In genomic region chr21:35730325-35730724, GRCh38 we compare ENCODE assay signal across 23 cellular contexts.
DNase-seq lines count a peak whose midpoint lies in the region; ATAC-seq and TF ChIP-seq lines count a peak whose summit lies in the region.
"Had no signal": no experiment of that assay in that cellular context is flagged by ENCODE, and none has a peak within 500 bp of the region (broad histone marks: within the 10 kb centered on the region; RNA-seq: fewer than 3 reads in every experiment).

No MANE protein-coding gene starts in this region.

- H3K4me2 ChIP-seq in HCT116 (ENCODE audit: low read length): no peak overlapping the region

- DNase-seq in HCT116 (ENCODE audit: low read depth, low spot score): no peak
- no peak for DNase-seq in WTC11 (ENCODE audit: low spot score)
- DNase-seq in foreskin keratinocyte: no peak
- no peak for DNase-seq in progenitor cell of endocrine pancreas (ENCODE audit: low spot score, unreplicated experiment)
- DNase-seq in effector CD8-positive, alpha-beta T cell (lab: John Stamatoyannopoulos, UW): no peak
- DNase-seq in nephron progenitor cell: no peak
- no peak for DNase-seq in OCI-M2 (lab: John Stamatoyannopoulos, UW; ENCODE audit: unreplicated experiment)
- DNase-seq: C1 segment of cervical spinal cord; CD8-positive, alpha-beta T cell; DMS 273 treated with DMSO at 0.1 percent for 48 hours; DMS79 treated with DMSO at 0.1 percent for 48 hours; GF-D8; HCEC 1CT; Karpas-422; NCI-H1092; NCI-H1417 treated with DMSO at 0.1 percent for 48 hours; NCI-H1694 treated with DMSO at 0.1 percent for 48 hours; NCI-H2081; NCI-H2171; NCI-H226; NCI-H510A; NCI-H69 had no signal

- no peaks in the 10 kb centered on the region for H4K20me1 ChIP-seq in HCT116 (ENCODE audit: insufficient read depth)

- CTCF ChIA-PET in HCT116 (lab: Charles Lee) (no interaction called here), WTC11 (lab: Charles Lee) (interaction anchor here (0.6 to 1.0 kb wide), 4 partner anchors 23 to 202 kb away, joined by 3 to 6 read pairs (median 3); no protein-coding TSS in a partner anchor)

- H3K4me1 ChIP-seq in HCT116 (ENCODE audit: control insufficient read depth in 1 of 2, insufficient read depth in 2 of 2, low read length in 2 of 2) (no peaks in the 10 kb centered on the region), foreskin keratinocyte (no peaks in the 10 kb centered on the region)

- no peak for TF ChIP-seq POLR2A in HCT116 (IDR thresholded peaks at IDR 0.05; ENCODE audit: borderline replicate concordance, extremely low read depth, insufficient read depth, insufficient read length)

- RAD21 ChIA-PET in HCT116 (lab: Charles Lee; ENCODE audit: low non-redundant PET in 1 of 2, low total read pairs in 2 of 2, uncharacterized antibody in 2 of 2, unreplicated experiment in 2 of 2): no interaction called here

- H3K79me2 ChIP-seq in HCT116 (ENCODE audit: insufficient read depth, low read length): no peaks in the 10 kb centered on the region

- H3K9me3 ChIP-seq in HCT116 (ENCODE audit: control insufficient read depth in 1 of 2, insufficient read depth in 1 of 2, low read depth in 1 of 2, low read length in 2 of 2): no peaks in the 10 kb centered on the region

- H3K9me2 ChIP-seq in HCT116 (ENCODE audit: insufficient read depth): no peaks in the 10 kb centered on the region

- BruUV-seq in HCT116 (replicated peaks; lab: Mats Ljungman, UMichigan): no TSS peak

- H3K4me1 Mint-ChIP-seq in WTC11 (no peaks in the 10 kb centered on the region), progenitor cell of endocrine pancreas (ENCODE audit: low read depth) (peaks cover 5% of the 10 kb centered on the region), nephron progenitor cell (no peaks in the 10 kb centered on the region)

- TF ChIP-seq CTCF in HCT116 (IDR thresholded peaks at IDR 0.05 in 2 of 3, conservative IDR thresholded peaks at IDR 0.05 in 1 of 3; ENCODE audit: borderline replicate concordance in 1 of 3, insufficient read depth in 1 of 3, low read depth in 2 of 3, low read length in 2 of 3): peak in 2 of 3 experiments; percentile 21 to 22; a peak in 2 of 6 replicates
- no peak for TF ChIP-seq CTCF in WTC11 (IDR thresholded peaks at IDR 0.05)
- peak; percentile 24 for TF ChIP-seq CTCF in foreskin keratinocyte (conservative IDR thresholded peaks at IDR 0.05)
- TF ChIP-seq CTCF in progenitor cell of endocrine pancreas (IDR thresholded peaks at IDR 0.05; ENCODE audit: unreplicated experiment): peak; percentile 23
- no peak for TF ChIP-seq CTCF in nephron progenitor cell (IDR thresholded peaks at IDR 0.05)

- no peak overlapping the region for H2AFZ ChIP-seq in HCT116 (ENCODE audit: low read depth, low read length, poor library complexity, severe bottlenecking)

- H3K27me3 ChIP-seq in HCT116 (ENCODE audit: insufficient read depth, low read length) (no peaks in the 10 kb centered on the region), foreskin keratinocyte (peaks cover 2% of the 10 kb centered on the region)

- ATAC-seq in HCT116 (no peak; the same call in 1 of the 2 replicates), WTC11 (peak; percentile 39; the same call in 1 of the 2 replicates), foreskin keratinocyte (no peak)
- ATAC-seq: CD8-positive, alpha-beta T cell had no signal

- POLR2A ChIA-PET in HCT116 (lab: Charles Lee) (no interaction called here), WTC11 (lab: Charles Lee) (no interaction called here)

- no peak overlapping the region for H3K4me3 ChIP-seq in HCT116 (replicated peaks in 1 of 2; ENCODE audit: low read depth in 1 of 2, low read length in 2 of 2)

- no peak for TF ChIP-seq RAD21 in HCT116 (IDR thresholded peaks at IDR 0.05; ENCODE audit: low read depth)

- no peaks in the 10 kb centered on the region for H3K36me3 ChIP-seq in HCT116 (ENCODE audit: control insufficient read depth in 1 of 2, insufficient read depth in 2 of 2, low read length in 2 of 2)

- H3K4me3 Mint-ChIP-seq in WTC11 (no peak overlapping the region), progenitor cell of endocrine pancreas (ENCODE audit: low read depth) (no peak overlapping the region), nephron progenitor cell (no peak overlapping the region)
- H3K4me3 Mint-ChIP-seq: CD8-positive, alpha-beta T cell had no signal

- H3K27me3 Mint-ChIP-seq in WTC11 (ENCODE audit: low read depth) (no peaks in the 10 kb centered on the region; the same call in none of the 2 replicates), progenitor cell of endocrine pancreas (peaks cover 6% of the 10 kb centered on the region), nephron progenitor cell (ENCODE audit: low read depth, poor library complexity) (peaks cover 13% of the 10 kb centered on the region)

- no peak overlapping the region for H3K9ac ChIP-seq in HCT116 (ENCODE audit: low read length)

- intact Hi-C loops in HCT116 (cut with micrococcal nuclease): no loop called here

- H3K27ac Mint-ChIP-seq in WTC11 (no peak overlapping the region), progenitor cell of endocrine pancreas (no peak overlapping the region), nephron progenitor cell (no peak overlapping the region)
- H3K27ac Mint-ChIP-seq: CD8-positive, alpha-beta T cell had no signal

- H3K36me3 Mint-ChIP-seq in WTC11 (no peaks in the 10 kb centered on the region), progenitor cell of endocrine pancreas (ENCODE audit: insufficient read depth) (no peaks in the 10 kb centered on the region), nephron progenitor cell (ENCODE audit: low read depth) (peaks cover 5% of the 10 kb centered on the region)
- H3K36me3 Mint-ChIP-seq: CD8-positive, alpha-beta T cell had no signal

- H3K9me3 Mint-ChIP-seq in WTC11 (peaks cover 11% of the 10 kb centered on the region), progenitor cell of endocrine pancreas (ENCODE audit: low read depth) (peaks cover 2% of the 10 kb centered on the region), nephron progenitor cell (peaks cover 12% of the 10 kb centered on the region)
- H3K9me3 Mint-ChIP-seq: CD8-positive, alpha-beta T cell had no signal

- no peak overlapping the region for H3K27ac ChIP-seq in HCT116 (ENCODE audit: low read depth, low read length)
- no peak overlapping the region for H3K27ac ChIP-seq in foreskin keratinocyte
- H3K27ac ChIP-seq: HL-60 had no signal

TF ChIP-seq in HCT116, 20 proteins besides CTCF, POLR2A, EP300 and RAD21:
- TF ChIP-seq SRF (IDR thresholded peaks at IDR 0.05; ENCODE audit: low read depth) (no peak), ATF3 (IDR thresholded peaks at IDR 0.05) (no peak), EZH2phosphoT487 (IDR thresholded peaks at IDR 0.05; ENCODE audit: borderline replicate concordance) (no peak)
TF ChIP-seq in HCT116: peak in this region for 0.

TF ChIP-seq in WTC11, 78 proteins besides CTCF, POLR2A, EP300 and RAD21 (continues in another document):
- TF ChIP-seq OVOL2 (CRISPR knock-in tag; IDR thresholded peaks at IDR 0.05; ENCODE audit: borderline replicate concordance) (no peak), MYBL2 (CRISPR knock-in tag; IDR thresholded peaks at IDR 0.05) (no peak), MXD4 (CRISPR knock-in tag; IDR thresholded peaks at IDR 0.05; ENCODE audit: borderline replicate concordance) (no peak), ZNF425 (CRISPR knock-in tag; conservative IDR thresholded peaks at IDR 0.05) (no peak), KAT7 (CRISPR knock-in tag; IDR thresholded peaks at IDR 0.05; ENCODE audit: borderline replicate concordance) (no peak), FOXK1 (CRISPR knock-in tag; IDR thresholded peaks at IDR 0.05) (no peak), CDX4 (CRISPR knock-in tag; IDR thresholded peaks at IDR 0.05; ENCODE audit: borderline replicate concordance) (no peak), PREB (CRISPR knock-in tag; IDR thresholded peaks at IDR 0.05; ENCODE audit: borderline replicate concordance) (no peak), ZNF416 (CRISPR knock-in tag; IDR thresholded peaks at IDR 0.05) (no peak), EMX1 (CRISPR knock-in tag; IDR thresholded peaks at IDR 0.05) (no peak), ELF4 (CRISPR knock-in tag; IDR thresholded peaks at IDR 0.05; ENCODE audit: low read depth) (no peak)

Comparison
In these comparisons a context has a peak if more than half of its experiments do, and no peak if none do; other contexts are left out.
1. CTCF ChIP-seq: peak in HCT116 (2 of 3), foreskin keratinocyte (single experiment) and progenitor cell of endocrine pancreas (single experiment); none in WTC11 (single experiment) and nephron progenitor cell (single experiment).
2. Of the 4 proteins assayed by ChIP-seq in both WTC11 and HCT116: peak only in WTC11: none; only in HCT116: CTCF; in both: none; in neither: 3.